Comparison of ENCODE assay signal across 1 cellular context in genomic region chr15:38251726-38252480, GRCh38.
TF ChIP-seq lines count a peak whose summit lies in the region.

No MANE protein-coding gene starts in this region.

TF ChIP-seq in K562, 482 proteins besides CTCF, POLR2A, EP300 and RAD21 (continued from another document and continues in another):
- TF ChIP-seq U2AF2 (optimal IDR thresholded peaks at IDR 0.05; ENCODE audit: low read depth, low read length): no peak
- TF ChIP-seq ETS1 (conservative IDR thresholded peaks at IDR 0.05; ENCODE audit: control insufficient read depth, low read depth, low read length): peak; percentile 97
- TF ChIP-seq SMAD4 (CRISPR knock-in tag; conservative IDR thresholded peaks at IDR 0.05): peak; percentile 96
- TF ChIP-seq EHMT2 (IDR thresholded peaks at IDR 0.05): 0 out of 2 replicates have a peak, but pooled peaks have one; percentile 8
- TF ChIP-seq ARHGAP35 (IDR thresholded peaks at IDR 0.05; ENCODE audit: partially characterized antibody): no peak
- peak; percentile 77; the same call in 1 of the 2 replicates for TF ChIP-seq NFRKB (IDR thresholded peaks at IDR 0.05; ENCODE audit: low read depth)
- TF ChIP-seq SMARCB1 (IDR thresholded peaks at IDR 0.05; ENCODE audit: insufficient read length, low read depth): no peak
- no peak for TF ChIP-seq RBBP5 (IDR thresholded peaks at IDR 0.05; ENCODE audit: borderline replicate concordance, insufficient read depth, low read length, poor library complexity, severe bottlenecking)
- peak; percentile 53; the same call in 1 of the 2 replicates for TF ChIP-seq CREB3L1 (IDR thresholded peaks at IDR 0.05; ENCODE audit: borderline replicate concordance, low read depth)
- TF ChIP-seq ZNF696 (CRISPR knock-in tag; conservative IDR thresholded peaks at IDR 0.05): no peak
- no peak for TF ChIP-seq TAF7 (tag; IDR thresholded peaks at IDR 0.05)
- no peak for TF ChIP-seq RFX7 (CRISPR knock-in tag; IDR thresholded peaks at IDR 0.05)
- TF ChIP-seq FOXJ2 (tag; IDR thresholded peaks at IDR 0.05): peak; percentile 89
- no peak for TF ChIP-seq HNRNPUL1 (IDR thresholded peaks at IDR 0.05; ENCODE audit: low read length)
- TF ChIP-seq STAT5A (IDR thresholded peaks at IDR 0.05; ENCODE audit: borderline replicate concordance, low read length): no peak
- TF ChIP-seq ZNF174 (CRISPR knock-in tag; IDR thresholded peaks at IDR 0.05): no peak
- peak; percentile 60; the same call in 1 of the 2 replicates for TF ChIP-seq ZBTB7A (IDR thresholded peaks at IDR 0.05; ENCODE audit: borderline replicate concordance, control insufficient read depth, low read depth, low read length)
- peak; percentile 44; the same call in 1 of the 2 replicates for TF ChIP-seq ZBTB40 (IDR thresholded peaks at IDR 0.05)
- no peak for TF ChIP-seq ZBTB40 (CRISPR knock-in tag; IDR thresholded peaks at IDR 0.05)
- no peak for TF ChIP-seq GTF2B (IDR thresholded peaks at IDR 0.05; ENCODE audit: extremely low read depth, insufficient read length)
- TF ChIP-seq TSHZ1 (CRISPR knock-in tag; IDR thresholded peaks at IDR 0.05): no peak
- no peak for TF ChIP-seq ZNF778 (CRISPR knock-in tag; IDR thresholded peaks at IDR 0.05)
- no peak for TF ChIP-seq KAT8 (IDR thresholded peaks at IDR 0.05; ENCODE audit: low read depth)
- TF ChIP-seq MEIS2 (IDR thresholded peaks at IDR 0.05; ENCODE audit: partially characterized antibody): no peak
- TF ChIP-seq NR2C2 (CRISPR knock-in tag; IDR thresholded peaks at IDR 0.05): no peak
- TF ChIP-seq NR2C2 (tag; IDR thresholded peaks at IDR 0.05): peak; percentile 47; the same call in 1 of the 2 replicates
- TF ChIP-seq GTF2F1 (IDR thresholded peaks at IDR 0.05; ENCODE audit: low read depth, low read length): peak; percentile 73; the same call in 1 of the 2 replicates
- no peak for TF ChIP-seq ZNF263 (CRISPR knock-in tag; IDR thresholded peaks at IDR 0.05; ENCODE audit: borderline replicate concordance)
- TF ChIP-seq LARP7 (IDR thresholded peaks at IDR 0.05): 0 out of 2 replicates have a peak, but pooled peaks have one; percentile 1
- no peak for TF ChIP-seq CUX1 (CRISPR knock-in tag; IDR thresholded peaks at IDR 0.05)
- no peak for TF ChIP-seq THRB (CRISPR knock-in tag; conservative IDR thresholded peaks at IDR 0.05)
- peak; percentile 75 to 83 for TF ChIP-seq E2F6 (IDR thresholded peaks at IDR 0.05; ENCODE audit: borderline replicate concordance in 1 of 2, extremely low read depth in 1 of 2, insufficient read depth in 1 of 2, insufficient read length in 1 of 2, low read depth in 1 of 2, low read length in 1 of 2, poor library complexity in 1 of 2, severe bottlenecking in 1 of 2)
- peak; percentile 73 for TF ChIP-seq L3MBTL2 (IDR thresholded peaks at IDR 0.05)
